22 cellular contexts compared by ENCODE assay signal in the genomic region with DNA sequence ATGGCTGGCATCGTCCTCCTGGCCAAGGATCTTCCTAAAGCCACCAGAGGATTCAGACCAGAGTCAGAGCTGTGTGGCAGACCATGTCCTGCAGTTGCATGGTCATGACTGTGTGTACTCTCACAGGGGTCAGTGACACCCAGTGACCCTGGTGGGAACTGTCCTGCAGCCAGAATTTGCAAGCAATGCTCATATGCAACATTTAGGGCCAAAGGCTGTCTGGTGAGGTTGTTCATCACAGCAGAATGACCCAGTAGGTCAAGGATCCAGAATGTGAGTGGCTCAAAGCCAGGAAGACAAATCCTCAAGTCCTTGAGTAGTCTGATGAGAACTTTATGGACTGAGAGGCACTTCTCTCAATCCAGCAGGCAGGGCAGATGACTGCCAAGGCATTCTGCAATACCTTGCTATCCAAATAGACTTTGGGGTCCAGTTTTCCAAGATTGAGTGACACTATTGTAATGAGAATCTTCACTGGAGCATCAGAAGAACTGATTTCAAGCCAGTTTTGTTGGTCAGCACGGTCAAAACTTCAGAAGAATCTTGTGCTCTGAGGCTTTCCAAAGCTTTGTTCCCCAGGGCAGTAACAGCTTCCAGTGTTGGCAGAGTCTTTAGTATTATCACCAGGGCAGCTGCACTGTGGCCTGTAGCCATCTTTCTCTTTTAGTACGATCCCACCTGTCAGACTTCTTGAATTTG.
DNase-seq lines count a peak whose midpoint lies in the region; ATAC-seq, FAIRE-seq and TF ChIP-seq lines count a peak whose summit lies in the region.
"Had no signal": no experiment of that assay in that cellular context is flagged by ENCODE, and none has a peak within 500 bp of the region (broad histone marks: within the 10 kb centered on the region; RNA-seq: fewer than 3 reads in every experiment).

No MANE protein-coding gene starts in this region.

- H3K9me3 Mint-ChIP-seq in activated CD4-positive, alpha-beta memory T cell treated with anti-CD3 and anti-CD28 coated beads, Interleukin-2, amount 10 ng/mL, durations not matched to agents 7 days and 5 days = no peaks in the 10 kb centered on the region
- H3K9me3 Mint-ChIP-seq: GM23338, H9 had no signal

- H3K27ac Mint-ChIP-seq in T-helper 17 cell = no peak overlapping the region
- H3K27ac Mint-ChIP-seq in activated CD4-positive, alpha-beta memory T cell treated with anti-CD3 and anti-CD28 coated beads, Interleukin-2, amount 10 ng/mL, durations not matched to agents 7 days and 5 days = no peak overlapping the region
- H3K27ac Mint-ChIP-seq: GM23338, H9 had no signal

- peak; percentile 86 for FAIRE-seq in bronchial epithelial cell (lab: Jason Lieb, UNC)
- FAIRE-seq: GM18507 had no signal

- H3K27me3 Mint-ChIP-seq in T-helper 17 cell = peaks cover 48% of the 10 kb centered on the region
- H3K27me3 Mint-ChIP-seq in activated CD4-positive, alpha-beta memory T cell treated with anti-CD3 and anti-CD28 coated beads, Interleukin-2, amount 10 ng/mL, durations not matched to agents 7 days and 5 days = peaks cover 14% of the 10 kb centered on the region

- TF ChIP-seq POLR2A in thyroid gland (IDR thresholded peaks at IDR 0.05) = no peak

- peaks cover 3% of the 10 kb centered on the region for H3K4me1 Mint-ChIP-seq in T-helper 17 cell
- no peaks in the 10 kb centered on the region for H3K4me1 Mint-ChIP-seq in activated CD4-positive, alpha-beta memory T cell treated with anti-CD3 and anti-CD28 coated beads, Interleukin-2, amount 10 ng/mL, durations not matched to agents 7 days and 5 days

- H3K27ac ChIP-seq in right atrium auricular region (no peak overlapping the region), thyroid gland (no peak overlapping the region)

- H3K4me1 ChIP-seq in right atrium auricular region (no peaks in the 10 kb centered on the region), thyroid gland (peaks cover 13 to 38% of the 10 kb centered on the region in 2 donors)

- TF ChIP-seq CTCF in right atrium auricular region (IDR thresholded peaks at IDR 0.05) (no peak), bronchial epithelial cell (IDR thresholded peaks at IDR 0.05; ENCODE audit: insufficient read depth, low read length, severe bottlenecking) (no peak), thyroid gland (IDR thresholded peaks at IDR 0.05) (no peak)

- POLR2A ChIA-PET in activated CD4-positive, alpha-beta memory T cell treated with anti-CD3 and anti-CD28 coated beads, Interleukin-2, amount 10 ng/mL, durations not matched to agents 7 days and 5 days (lab: Charles Lee) = no interaction called here

- no peak overlapping the region for H3K4me3 Mint-ChIP-seq in T-helper 17 cell
- no peak overlapping the region for H3K4me3 Mint-ChIP-seq in activated CD4-positive, alpha-beta memory T cell treated with anti-CD3 and anti-CD28 coated beads, Interleukin-2, amount 10 ng/mL, durations not matched to agents 7 days and 5 days
- H3K4me3 Mint-ChIP-seq: GM23338, H9 had no signal

- intact Hi-C loops in Right ventricle myocardium inferior (cut with DNase I) = no loop called here
- intact Hi-C loops in thyroid gland (cut with DNase I) = no loop called here

- no peaks in the 10 kb centered on the region for H3K36me3 ChIP-seq in right atrium auricular region
- no peaks in the 10 kb centered on the region for H3K36me3 ChIP-seq in bronchial epithelial cell (ENCODE audit: control insufficient read depth, insufficient read depth, low read length)
- H3K36me3 ChIP-seq in thyroid gland = no peaks in the 10 kb centered on the region

- H3K4me3 ChIP-seq in right atrium auricular region (no peak overlapping the region), bronchial epithelial cell (ENCODE audit: low read depth, low read length) (no peak overlapping the region), thyroid gland (replicated peaks in 1 of 3) (no peak overlapping the region)
- H3K4me3 ChIP-seq: GM23338 had no signal

- peak; percentile 83 for ATAC-seq in Right ventricle myocardium inferior
- peak; percentile 97 for ATAC-seq in left lobe of liver
- ATAC-seq in GM18858 (IDR thresholded peaks at IDR 0.05; ENCODE audit: unreplicated experiment) = no peak
- no peak for ATAC-seq in T-helper 17 cell
- ATAC-seq: GM23338 had no signal

- 39 to 69% methylated on average over 3 of the region's 3 CpGs for WGBS in thyroid gland, 2 donors

- H3K36me3 Mint-ChIP-seq in T-helper 17 cell (ENCODE audit: low read depth) = no peaks in the 10 kb centered on the region
- H3K36me3 Mint-ChIP-seq in activated CD4-positive, alpha-beta memory T cell treated with anti-CD3 and anti-CD28 coated beads, Interleukin-2, amount 10 ng/mL, durations not matched to agents 7 days and 5 days (ENCODE audit: low read depth) = no peaks in the 10 kb centered on the region

- DNase-seq in Right ventricle myocardium inferior (ENCODE audit: missing footprints) (no peak), right atrium auricular region (ENCODE audit: low spot score) (no peak), bronchial epithelial cell (ENCODE audit: low read depth) (no peak), left lobe of liver (ENCODE audit: low spot score) (peak; percentile 76), thyroid gland (peak; percentile 38 to 50), T-helper 17 cell (no peak)
- no peak for DNase-seq in activated CD4-positive, alpha-beta memory T cell treated with anti-CD3 and anti-CD28 coated beads, Interleukin-2, amount 10 ng/mL, durations not matched to agents 7 days and 5 days
- DNase-seq: DMS153, H9, IMR-90, KG1, MM.1S, NCI-H1417 treated with DMSO at 0.1 percent for 48 hours, NCI-H1930, NCI-H446, NCI-H524 treated with DMSO at 0.1 percent for 48 hours, NCI-H774, RPMI8226, SHP77 treated with DMSO at 0.1 percent for 48 hours had no signal

- H3K27me3 ChIP-seq in right atrium auricular region = no peaks in the 10 kb centered on the region
- H3K27me3 ChIP-seq in bronchial epithelial cell (ENCODE audit: control insufficient read depth, insufficient read depth, low read length) = no peaks in the 10 kb centered on the region
- no peaks in the 10 kb centered on the region for H3K27me3 ChIP-seq in thyroid gland

- H3K9me3 ChIP-seq in right atrium auricular region = no peaks in the 10 kb centered on the region
- no peaks in the 10 kb centered on the region for H3K9me3 ChIP-seq in thyroid gland
- no peaks in the 10 kb centered on the region for H3K9me3 ChIP-seq in T-helper 17 cell (ENCODE audit: control insufficient read depth, low read length, poor library complexity, severe bottlenecking)

- CTCF ChIA-PET in activated CD4-positive, alpha-beta memory T cell treated with anti-CD3 and anti-CD28 coated beads, Interleukin-2, amount 10 ng/mL, durations not matched to agents 7 days and 5 days (lab: Charles Lee) = no interaction called here

Comparison
In these comparisons a context has a peak if more than half of its experiments do, and no peak if none do; other contexts are left out.
1. ATAC-seq: peak in Right ventricle myocardium inferior (single experiment) and left lobe of liver (single experiment); none in GM18858 (single experiment) and T-helper 17 cell (single experiment).
2. DNase-seq: peak in left lobe of liver (single experiment) and thyroid gland (2 of 2); none in Right ventricle myocardium inferior (single experiment), right atrium auricular region (single experiment), bronchial epithelial cell (single experiment), T-helper 17 cell (0 of 3) and activated CD4-positive, alpha-beta memory T cell treated with anti-CD3 and anti-CD28 coated beads, Interleukin-2, amount 10 ng/mL, durations not matched to agents 7 days and 5 days (single experiment).